In genomic region chr3:123478314-123478713, GRCh38 we compare ENCODE assay signal across 26 cellular contexts.
"Had no signal": no experiment of that assay in that cellular context is flagged by ENCODE, and none has a peak within 500 bp of the region (broad histone marks: within the 10 kb centered on the region; RNA-seq: fewer than 3 reads in every experiment).

No MANE protein-coding gene starts in this region.

- H3K27ac ChIP-seq: colonic mucosa, SJSA1 had no signal

- DNase-seq: activated CD4-positive, alpha-beta memory T cell treated with anti-CD3 and anti-CD28 coated beads for 36 hours; activated CD4-positive, alpha-beta T cell treated with anti-CD3 and anti-CD28 coated beads, Interleukin-2, amount 10 ng/mL, durations not matched to agents 7 days and 5 days; activated CD4-positive, CD25-positive, alpha-beta regulatory T cell; activated CD8-positive, alpha-beta memory T cell treated with anti-CD3 and anti-CD28 coated beads for 24 hours; activated effector memory CD4-positive, alpha-beta T cell treated with anti-CD3 and anti-CD28 coated beads, Interleukin-2, amount 50 U/mL, for 16 hours; activated naive CD4-positive, alpha-beta T cell treated with anti-CD3 and anti-CD28 coated beads for 36 hours; activated naive CD8-positive, alpha-beta T cell treated with anti-CD3 and anti-CD28 coated beads for 36 hours; activated T-cell treated with anti-CD3 and anti-CD28 coated beads, Interleukin-2, amount 50 U/mL, for 4 hours; anterior cingulate cortex; caudate nucleus; colonic mucosa; KG1; MG63; NCI-H1105; NCI-H1436; NCI-H1930; NCI-H2171; NCI-H2227 treated with DMSO at 0.1 percent for 48 hours; NCI-H69; NK-92 treated with Interleukin-12 subunit alpha and Interleukin-12 subunit beta, amount 100 ng/mL, for 24 hours; OCI-M1; SHP77; SW 1271; T-helper 9 cell had no signal

- ATAC-seq: activated T-cell treated with anti-CD3 and anti-CD28 coated beads, Interleukin-2, amount 50 U/mL, for 4 hours; SK-N-SH treated with all-trans-retinoic acid at 6 μM for 48 hours had no signal

- H3K9me3 ChIP-seq: colonic mucosa, MG63, SJSA1 had no signal

- H3K27me3 ChIP-seq: colonic mucosa had no signal

- H3K4me3 ChIP-seq: colonic mucosa, MG63, SJSA1 had no signal

- H3K4me1 ChIP-seq: colonic mucosa, SJSA1 had no signal

- H3K36me3 ChIP-seq: colonic mucosa, MG63, SJSA1 had no signal
